8 cellular contexts compared by ENCODE assay signal in genomic region chr13:110869805-110870706, GRCh38. TPM values are rescaled to one million over a fixed set of nuclear protein-coding genes. Genes with fewer than 3 reads are reported as not detected.
DNase-seq lines count a peak whose midpoint lies in the region; ATAC-seq and TF ChIP-seq lines count a peak whose summit lies in the region.

No MANE protein-coding gene starts in this region.

- peaks cover 0 to 74% (median 0%) of the 10 kb centered on the region in 7 donors for H3K27me3 ChIP-seq in spleen (replicated peaks in 1 of 7)

- H3K27me3 Mint-ChIP-seq in chondrocyte (ENCODE audit: low read depth) = no peaks in the 10 kb centered on the region

- H3K9me3 Mint-ChIP-seq in chondrocyte (ENCODE audit: low read depth) = no peaks in the 10 kb centered on the region

- H3K9me3 ChIP-seq in spleen = no peaks in the 10 kb centered on the region

- peak overlapping the region; percentile 57 to 86 (median 76) for H3K27ac ChIP-seq in spleen

- intact Hi-C loops in spleen (cut with DNase I; ENCODE audit: low total_unique reads) = no loop called here

- TF ChIP-seq POLR2A in spleen (IDR thresholded peaks at IDR 0.05) = no peak

- WGBS in spleen, 5 donors = 29 to 49% (median 37%) methylated on average over 21 to 34 of the region's 34 CpGs

- DNase-seq in activated CD4-positive, CD25-positive, alpha-beta regulatory T cell treated with anti-CD3 and anti-CD28 coated beads, Interleukin-2, amount 50 U/mL, for 72 hours = no peak
- DNase-seq in NOMO-1 treated with dmso at 0.1 percent for 144 hours (lab: John Stamatoyannopoulos, UW; ENCODE audit: unreplicated experiment) (peak; percentile 38), chondrocyte (ENCODE audit: low spot score) (peak; percentile 93), kidney glomerular epithelial cell (lab: John Stamatoyannopoulos, UW) (peak; percentile 100), spleen (peak; percentile 78)

- H3K4me1 Mint-ChIP-seq in chondrocyte (ENCODE audit: low read depth) = peaks cover 44% of the 10 kb centered on the region

- no peaks in the 10 kb centered on the region for H3K36me3 Mint-ChIP-seq in chondrocyte (ENCODE audit: low read depth)

- TF ChIP-seq CTCF in chondrocyte (IDR thresholded peaks at IDR 0.05) = peak; percentile 56
- TF ChIP-seq CTCF in spleen (IDR thresholded peaks at IDR 0.05 in 8 of 11, conservative IDR thresholded peaks at IDR 0.05 in 3 of 11) = peak in 3 of 11 experiments; percentile 14 to 20 (median 18)

- H3K27ac Mint-ChIP-seq in chondrocyte (ENCODE audit: unreplicated experiment) = peak overlapping the region; percentile 99

- ATAC-seq in activated CD4-positive, CD25-positive, alpha-beta regulatory T cell treated with anti-CD3 and anti-CD28 coated beads, Interleukin-2, amount 50 U/mL, for 24 hours = peak; percentile 25 to 26
- ATAC-seq in HG02870 (IDR thresholded peaks at IDR 0.05; ENCODE audit: unreplicated experiment) (no peak), HG03175 (IDR thresholded peaks at IDR 0.05; ENCODE audit: unreplicated experiment) (no peak)

- no peaks in the 10 kb centered on the region for H3K36me3 ChIP-seq in spleen

- peak overlapping the region in 7 of 8 donors; percentile 10 to 44 (median 23) for H3K4me3 ChIP-seq in spleen

- H3K4me3 Mint-ChIP-seq in chondrocyte (ENCODE audit: unreplicated experiment) = peak overlapping the region; percentile 77

- H3K4me1 ChIP-seq in spleen = peaks cover 4 to 43% (median 21%) of the 10 kb centered on the region in 6 donors

RNA-seq across cellular contexts. Expression of gene ANKRD10, which starts 44.8 kb away (rescaled TPM):
- total RNA-seq in chondrocyte = 110 to 139 TPM (median 112 TPM) in 3 replicates
- 100 to 1,000 TPM; 165 to 253 (median 191) TPM for total RNA-seq in spleen
- polyA plus RNA-seq in spleen = 100 to 1,000 TPM; 122 to 179 (median 144) TPM

Comparison
In these comparisons a context has a peak if more than half of its experiments do, and no peak if none do; other contexts are left out.
1. ATAC-seq: peak in activated CD4-positive, CD25-positive, alpha-beta regulatory T cell treated with anti-CD3 and anti-CD28 coated beads, Interleukin-2, amount 50 U/mL, for 24 hours (2 of 2); none in HG02870 (single experiment) and HG03175 (single experiment).